Comparison of ENCODE assay signal across 14 cellular contexts in genomic region chr14:21294026-21294425, GRCh38. TPM values are rescaled to one million over a fixed set of nuclear protein-coding genes. Genes with fewer than 3 reads are reported as not detected.
"Had no signal": no experiment of that assay in that cellular context is flagged by ENCODE, and none has a peak within 500 bp of the region (broad histone marks: within the 10 kb centered on the region; RNA-seq: fewer than 3 reads in every experiment).

No MANE protein-coding gene starts in this region.

RNA-seq across cellular contexts. Expression of gene RPGRIP1, which starts 14.1 kb away (rescaled TPM):
- total RNA-seq: activated naive CD4-positive, alpha-beta T cell treated with anti-CD3 and anti-CD28 coated beads for 36 hours; activated naive CD4-positive, alpha-beta T cell treated with anti-CD3 and anti-CD28 coated beads, Interleukin-2, amount 50 U/mL, for 72 hours; activated naive CD8-positive, alpha-beta T cell treated with anti-CD3 and anti-CD28 coated beads, Interleukin-2, amount 10 ng/mL, durations not matched to agents 7 days and 5 days; activated T-cell treated with anti-CD3 and anti-CD28 coated beads, Interleukin-2, amount 50 U/mL, for 72 hours; activated T-helper 1 cell treated with anti-CD3 and anti-CD28 coated beads, Interleukin-12 subunit alpha, Interleukin-12 subunit beta, Interleukin-2, Interleukin-4 antibody, amounts not matched to agents 30 ng/mL and 10 ng/mL and 1 ng/mL, durations not matched to agents 14 hours and 24 hours and 36 hours; activated T-helper 17 cell treated with anti-CD3 and anti-CD28 coated beads, Interleukin-2, amount 50 U/mL, for 72 hours; activated T-helper 2 cell treated with anti-CD3 and anti-CD28 coated beads, Interferon-gamma antibody, Interleukin-2, Interleukin-4, amounts not matched to agents 10 μg/mL and 5 μg/mL and 100 μg/mL, durations not matched to agents 14 hours and 24 hours and 36 hours; ascending aorta; astrocyte; body of pancreas; bronchial epithelial cell; cardiac muscle cell; cardiac septum; chondrocyte had no signal
